In the genomic region with DNA sequence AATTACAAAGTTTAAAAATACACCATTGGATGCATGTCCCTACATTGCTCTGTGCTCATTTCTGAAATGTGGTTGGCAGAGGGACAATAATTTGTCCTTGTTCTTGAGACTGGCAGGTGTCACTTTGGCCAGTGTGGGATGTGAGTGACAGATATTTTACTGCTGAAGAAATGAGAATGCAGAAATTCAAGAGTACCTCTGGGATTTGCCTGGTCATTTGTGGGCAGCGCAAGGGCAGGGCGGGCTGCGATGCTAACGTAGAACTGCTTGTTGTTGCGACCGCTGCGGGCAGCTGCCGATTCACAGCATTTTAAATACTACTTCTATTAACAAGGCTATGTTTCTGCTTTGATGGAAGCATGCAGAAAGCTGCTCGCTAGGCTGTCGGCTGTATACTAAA, we compare ENCODE assay signal across 19 cellular contexts.
DNase-seq lines count a peak whose midpoint lies in the region; TF ChIP-seq lines count a peak whose summit lies in the region.
"Had no signal": no experiment of that assay in that cellular context is flagged by ENCODE, and none has a peak within 500 bp of the region (broad histone marks: within the 10 kb centered on the region; RNA-seq: fewer than 3 reads in every experiment).

No MANE protein-coding gene starts in this region.

- no peaks in the 10 kb centered on the region for H3K4me1 ChIP-seq in PC-9 (replicated peaks; ENCODE audit: insufficient read depth)
- H3K4me1 ChIP-seq: tibial artery had no signal

- H3K9me3 ChIP-seq in PC-9 (ENCODE audit: insufficient read depth, low read depth), result no peaks in the 10 kb centered on the region
- H3K9me3 ChIP-seq: tibial artery had no signal

- POLR2A ChIA-PET in PC-9 (lab: Charles Lee; ENCODE audit: unreplicated experiment), result no interaction called here

- no peak overlapping the region for H3K4me3 ChIP-seq in PC-9
- H3K4me3 ChIP-seq: coronary artery, K562, tibial artery had no signal

- CTCF ChIA-PET in PC-9 (lab: Charles Lee), result interaction anchor here (0.5 kb wide), 1 partner anchor 419 kb away, joined by 3 read pairs; no protein-coding TSS in a partner anchor

- H3K27ac ChIP-seq in PC-9, result no peak overlapping the region
- H3K27ac ChIP-seq: coronary artery, tibial artery had no signal

- H2AFZ ChIP-seq in PC-9, result no peak overlapping the region

- no peaks in the 10 kb centered on the region for H3F3A ChIP-seq in PC-9 (ENCODE audit: insufficient read depth, low read depth)

- H3K9me2 ChIP-seq in PC-9 (ENCODE audit: insufficient read depth), result no peaks in the 10 kb centered on the region

- no peaks in the 10 kb centered on the region for H3K79me2 ChIP-seq in PC-9 (ENCODE audit: low read depth)

- DNase-seq in LHCN-M2 (ENCODE audit: low read depth), result peak; percentile 84
- DNase-seq in NCI-H748 (lab: John Stamatoyannopoulos, UW; ENCODE audit: unreplicated experiment), result peak; percentile 90
- DNase-seq in cerebellar cortex (ENCODE audit: low spot score), result peak; percentile 29
- peak; percentile 69 for DNase-seq in retina
- no peak for DNase-seq in NCI-H2196 (lab: John Stamatoyannopoulos, UW; ENCODE audit: unreplicated experiment)
- no peak for DNase-seq in PC-9
- DNase-seq in NCI-H510A treated with DMSO at 0.1 percent for 48 hours (lab: John Stamatoyannopoulos, UW), result no peak
- no peak for DNase-seq in activated CD4-positive, alpha-beta T cell treated with anti-CD3 and anti-CD28 coated beads for 48 hours
- DNase-seq: activated CD4-positive, alpha-beta T cell treated with anti-CD3 and anti-CD28 coated beads, Interleukin-2, amount 50 U/mL, for 1 hour; activated naive CD8-positive, alpha-beta T cell treated with anti-CD3 and anti-CD28 coated beads, Interleukin-2, amount 10 ng/mL, durations not matched to agents 7 days and 5 days; CD4-positive, alpha-beta T cell; DMS79 treated with DMSO at 0.1 percent for 48 hours; NCI-H187 treated with DMSO at 0.1 percent for 48 hours; NCI-H510A; stimulated activated CD4-positive, alpha-beta T cell treated with anti-CD3 and anti-CD28 coated beads, Interleukin-4, amount 100 ng/mL, for 4 hours; stimulated activated naive CD8-positive, alpha-beta T cell treated with anti-CD3 and anti-CD28 coated beads, Interleukin-15, Interleukin-2, amounts not matched to agents 100 U/mL and 50 U/mL, for 24 hours; tibial artery had no signal

- no TSS peak for BruUV-seq in PC-9 (replicated peaks; lab: Mats Ljungman, UMichigan)

- intact Hi-C loops in PC-9 (cut with micrococcal nuclease; ENCODE audit: unreplicated experiment), result no loop called here

- no peaks in the 10 kb centered on the region for H4K20me1 ChIP-seq in PC-9 (ENCODE audit: insufficient read depth)

- H3K4me2 ChIP-seq in PC-9, result no peak overlapping the region

- H3K27me3 ChIP-seq in PC-9 (ENCODE audit: insufficient read depth, low read depth), result no peaks in the 10 kb centered on the region
- H3K27me3 ChIP-seq: tibial artery had no signal

- no peak for TF ChIP-seq CTCF in PC-9 (conservative IDR thresholded peaks at IDR 0.05)

- H3K36me3 ChIP-seq in PC-9 (ENCODE audit: low read depth), result no peaks in the 10 kb centered on the region
- H3K36me3 ChIP-seq: tibial artery had no signal

Comparison
In these comparisons a context has a peak if more than half of its experiments do, and no peak if none do; other contexts are left out.
1. DNase-seq: peak in LHCN-M2 (single experiment), NCI-H748 (single experiment), cerebellar cortex (single experiment) and retina (single experiment); none in NCI-H2196 (single experiment), PC-9 (0 of 2), NCI-H510A treated with DMSO at 0.1 percent for 48 hours (single experiment) and activated CD4-positive, alpha-beta T cell treated with anti-CD3 and anti-CD28 coated beads for 48 hours (single experiment).